Comparison of ENCODE assay signal across 1 cellular context in the genomic region with DNA sequence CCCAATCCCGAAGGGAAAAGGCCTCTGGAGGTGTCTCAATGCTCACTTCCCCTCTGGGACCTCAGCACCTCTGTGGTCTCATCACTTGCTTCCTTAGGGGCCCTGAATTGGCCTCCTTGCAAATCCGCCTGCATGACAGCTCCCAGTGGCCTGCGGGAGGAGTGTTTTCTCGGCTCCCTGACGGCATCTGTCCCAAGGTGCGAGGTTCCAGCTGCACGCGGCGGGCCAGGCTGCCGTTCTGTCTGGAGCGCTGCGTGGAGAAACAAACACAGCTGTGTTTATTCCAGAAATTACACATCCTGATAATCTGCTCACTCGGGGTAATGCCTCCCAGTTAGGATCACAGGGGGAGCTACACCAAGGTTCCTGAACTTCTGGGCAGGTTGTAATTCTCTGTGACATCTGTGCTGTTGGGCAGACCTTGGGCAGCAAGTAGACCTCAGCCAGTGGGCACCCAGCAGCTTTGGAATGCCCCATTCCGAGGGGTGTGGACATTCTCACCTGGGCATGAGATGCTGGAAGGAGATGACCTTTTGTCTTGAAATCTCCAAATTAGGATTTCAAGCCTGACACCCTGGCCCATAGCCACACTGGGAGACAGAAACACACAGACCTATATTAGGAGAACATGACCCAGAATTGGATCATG.
TF ChIP-seq lines count a peak whose summit lies in the region.

No MANE protein-coding gene starts in this region.

TF ChIP-seq in K562, 482 proteins besides CTCF, POLR2A, EP300 and RAD21 (continued from another document):
- TF ChIP-seq L3MBTL2 (IDR thresholded peaks at IDR 0.05) (peak; percentile 63), SPI1 (IDR thresholded peaks at IDR 0.05; ENCODE audit: borderline replicate concordance, low read depth, low read length) (0 out of 2 replicates have a peak, but pooled peaks have one; percentile 10), E2F6 (IDR thresholded peaks at IDR 0.05; ENCODE audit: borderline replicate concordance in 1 of 2, extremely low read depth in 1 of 2, insufficient read depth in 1 of 2, insufficient read length in 1 of 2, low read depth in 1 of 2, low read length in 1 of 2, poor library complexity in 1 of 2, severe bottlenecking in 1 of 2) (peak in 1 of 2 experiments; percentile 72)
